In the genomic region with DNA sequence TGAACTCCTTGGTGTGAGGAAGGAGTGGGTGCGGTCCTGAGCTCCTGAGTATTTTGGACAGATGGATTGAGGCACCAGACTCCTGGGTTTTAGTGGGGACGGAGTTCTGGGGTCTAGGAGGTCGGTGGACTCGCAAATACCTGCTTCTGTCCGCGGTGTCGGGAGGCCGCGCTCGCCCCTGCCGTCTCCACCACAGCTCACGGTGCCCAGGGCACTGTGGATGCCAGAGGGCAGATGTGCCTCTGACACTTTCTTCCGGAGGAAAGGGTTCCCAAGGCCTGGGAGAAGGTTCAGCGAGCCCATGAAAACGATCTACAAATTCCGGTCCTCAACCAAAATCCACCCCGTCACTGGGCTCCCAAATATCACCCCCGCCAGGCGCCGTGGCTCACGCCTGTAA, we compare ENCODE assay signal across 1 cellular context.
TF ChIP-seq lines count a peak whose summit lies in the region.

No MANE protein-coding gene starts in this region.

TF ChIP-seq in K562, 482 proteins besides CTCF, POLR2A, EP300 and RAD21:
- TF ChIP-seq FOXK1 (CRISPR knock-in tag; IDR thresholded peaks at IDR 0.05; ENCODE audit: borderline replicate concordance) (0 out of 2 replicates have a peak, but pooled peaks have one; percentile 30), BRF1 (IDR thresholded peaks at IDR 0.05; ENCODE audit: borderline replicate concordance, extremely low read depth, insufficient read length) (no peak), XRCC4 (IDR thresholded peaks at IDR 0.05; ENCODE audit: extremely low read depth, insufficient read depth, insufficient read length) (no peak)
